Comparison of ENCODE assay signal across 23 cellular contexts in the genomic region with DNA sequence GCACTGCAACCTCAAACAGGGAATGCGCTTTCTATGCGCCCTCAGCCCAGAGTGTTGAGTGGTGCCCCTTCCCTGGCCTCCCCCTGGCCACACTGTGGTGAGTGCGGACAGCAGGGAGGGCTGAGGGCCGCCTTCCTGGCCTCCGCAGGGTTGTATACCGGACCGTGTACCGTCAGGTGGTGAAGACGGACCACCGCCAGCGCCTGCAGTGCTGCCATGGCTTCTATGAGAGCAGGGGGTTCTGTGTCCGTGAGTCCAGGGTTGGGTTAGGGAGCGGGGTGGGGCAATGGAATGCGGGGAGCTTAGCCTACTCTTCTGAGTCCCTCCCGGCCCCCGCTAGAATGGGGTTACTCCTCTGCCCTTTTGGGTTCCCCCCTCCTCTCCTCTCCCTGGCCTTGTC. TPM values are rescaled to one million over a fixed set of nuclear protein-coding genes. Genes with fewer than 3 reads are reported as not detected.
"Had no signal": no experiment of that assay in that cellular context is flagged by ENCODE, and none has a peak within 500 bp of the region (broad histone marks: within the 10 kb centered on the region; RNA-seq: fewer than 3 reads in every experiment).

No MANE protein-coding gene starts in this region.

- H3K4me3 ChIP-seq: K562 had no signal

- DNase-seq: Kasumi-1, MM.1S, NCI-H1092 treated with DMSO at 0.1 percent for 48 hours, NCI-H1436, NCI-H187, NCI-H2029, NCI-H2081 treated with DMSO at 0.1 percent for 48 hours, NCI-H2171, NCI-H226, NCI-H446, NCI-H510A, NCI-H524 treated with DMSO at 0.1 percent for 48 hours, NCI-H69, NCI-H774, RPMI8226, SHP77 had no signal

- FAIRE-seq: HTR-8/SVneo, RCC 7860 had no signal

- ATAC-seq: K562, SK-N-SH treated with all-trans-retinoic acid at 6 μM for 48 hours had no signal

- H3K9ac ChIP-seq: KMS-11 had no signal

- H3K27ac ChIP-seq: KMS-11 had no signal

- H3K4me2 ChIP-seq: KMS-11 had no signal

RNA-seq across cellular contexts. Expression of a gene that starts 11.7 kb away (rescaled TPM):
- polyA plus RNA-seq: IgD-negative memory B cell had no signal

RNA-seq across cellular contexts. Expression of a gene that starts 15.3 kb away (rescaled TPM):
- total RNA-seq: M059J had no signal
- polyA plus RNA-seq: IgD-negative memory B cell had no signal

RNA-seq across cellular contexts. Expression of a gene that starts 44.5 kb away (rescaled TPM):
- total RNA-seq: M059J had no signal
- polyA plus RNA-seq: IgD-negative memory B cell had no signal

RNA-seq across cellular contexts. Expression of a gene that starts 46.3 kb away (rescaled TPM):
- total RNA-seq: M059J had no signal
- polyA plus RNA-seq: IgD-negative memory B cell had no signal
